In genomic region chr14:76784881-76785280, GRCh38 we compare ENCODE assay signal across 1 cellular context.
TF ChIP-seq lines count a peak whose summit lies in the region.

No MANE protein-coding gene starts in this region.

TF ChIP-seq in K562, 482 proteins besides CTCF, POLR2A, EP300 and RAD21 (continued from another document and continues in another):
- TF ChIP-seq, protein P1, sequence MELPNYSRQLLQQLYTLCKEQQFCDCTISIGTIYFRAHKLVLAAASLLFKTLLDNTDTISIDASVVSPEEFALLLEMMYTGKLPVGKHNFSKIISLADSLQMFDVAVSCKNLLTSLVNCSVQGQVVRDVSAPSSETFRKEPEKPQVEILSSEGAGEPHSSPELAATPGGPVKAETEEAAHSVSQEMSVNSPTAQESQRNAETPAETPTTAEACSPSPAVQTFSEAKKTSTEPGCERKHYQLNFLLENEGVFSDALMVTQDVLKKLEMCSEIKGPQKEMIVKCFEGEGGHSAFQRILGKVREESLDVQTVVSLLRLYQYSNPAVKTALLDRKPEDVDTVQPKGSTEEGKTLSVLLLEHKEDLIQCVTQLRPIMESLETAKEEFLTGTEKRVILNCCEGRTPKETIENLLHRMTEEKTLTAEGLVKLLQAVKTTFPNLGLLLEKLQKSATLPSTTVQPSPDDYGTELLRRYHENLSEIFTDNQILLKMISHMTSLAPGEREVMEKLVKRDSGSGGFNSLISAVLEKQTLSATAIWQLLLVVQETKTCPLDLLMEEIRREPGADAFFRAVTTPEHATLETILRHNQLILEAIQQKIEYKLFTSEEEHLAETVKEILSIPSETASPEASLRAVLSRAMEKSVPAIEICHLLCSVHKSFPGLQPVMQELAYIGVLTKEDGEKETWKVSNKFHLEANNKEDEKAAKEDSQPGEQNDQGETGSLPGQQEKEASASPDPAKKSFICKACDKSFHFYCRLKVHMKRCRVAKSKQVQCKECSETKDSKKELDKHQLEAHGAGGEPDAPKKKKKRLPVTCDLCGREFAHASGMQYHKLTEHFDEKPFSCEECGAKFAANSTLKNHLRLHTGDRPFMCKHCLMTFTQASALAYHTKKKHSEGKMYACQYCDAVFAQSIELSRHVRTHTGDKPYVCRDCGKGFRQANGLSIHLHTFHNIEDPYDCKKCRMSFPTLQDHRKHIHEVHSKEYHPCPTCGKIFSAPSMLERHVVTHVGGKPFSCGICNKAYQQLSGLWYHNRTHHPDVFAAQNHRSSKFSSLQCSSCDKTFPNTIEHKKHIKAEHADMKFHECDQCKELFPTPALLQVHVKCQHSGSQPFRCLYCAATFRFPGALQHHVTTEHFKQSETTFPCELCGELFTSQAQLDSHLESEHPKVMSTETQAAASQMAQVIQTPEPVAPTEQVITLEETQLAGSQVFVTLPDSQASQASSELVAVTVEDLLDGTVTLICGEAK (IDR thresholded peaks at IDR 0.05) = no peak
- TF ChIP-seq, protein P1 (CRISPR knock-in tag; IDR thresholded peaks at IDR 0.05) = no peak
- TF ChIP-seq BCL6 (CRISPR knock-in tag; IDR thresholded peaks at IDR 0.05) = no peak
- TF ChIP-seq EGR1 (conservative IDR thresholded peaks at IDR 0.05) = no peak
- no peak for TF ChIP-seq NKRF (IDR thresholded peaks at IDR 0.05; ENCODE audit: borderline replicate concordance)
- peak; percentile 83 for TF ChIP-seq SMC3 (conservative IDR thresholded peaks at IDR 0.05; ENCODE audit: insufficient read depth, low read depth, low read length)
- no peak for TF ChIP-seq HEY1 (CRISPR knock-in tag; IDR thresholded peaks at IDR 0.05; ENCODE audit: borderline replicate concordance)
- TF ChIP-seq, protein P2, sequence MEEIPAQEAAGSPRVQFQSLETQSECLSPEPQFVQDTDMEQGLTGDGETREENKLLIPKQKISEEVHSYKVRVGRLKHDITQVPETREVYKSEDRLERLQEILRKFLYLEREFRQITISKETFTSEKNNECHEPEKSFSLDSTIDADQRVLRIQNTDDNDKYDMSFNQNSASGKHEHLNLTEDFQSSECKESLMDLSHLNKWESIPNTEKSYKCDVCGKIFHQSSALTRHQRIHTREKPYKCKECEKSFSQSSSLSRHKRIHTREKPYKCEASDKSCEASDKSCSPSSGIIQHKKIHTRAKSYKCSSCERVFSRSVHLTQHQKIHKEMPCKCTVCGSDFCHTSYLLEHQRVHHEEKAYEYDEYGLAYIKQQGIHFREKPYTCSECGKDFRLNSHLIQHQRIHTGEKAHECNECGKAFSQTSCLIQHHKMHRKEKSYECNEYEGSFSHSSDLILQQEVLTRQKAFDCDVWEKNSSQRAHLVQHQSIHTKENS (CRISPR knock-in tag; IDR thresholded peaks at IDR 0.05) = no peak
- no peak for TF ChIP-seq PTBP1 (IDR thresholded peaks at IDR 0.05; ENCODE audit: low read depth, low read length)
- no peak for TF ChIP-seq ZNF436 (CRISPR knock-in tag; IDR thresholded peaks at IDR 0.05)
- TF ChIP-seq EHMT2 (IDR thresholded peaks at IDR 0.05) = no peak
- TF ChIP-seq DNMT1 (IDR thresholded peaks at IDR 0.05) = no peak
- no peak for TF ChIP-seq MTA2 (IDR thresholded peaks at IDR 0.05; ENCODE audit: low read depth)
- no peak for TF ChIP-seq BDP1 (IDR thresholded peaks at IDR 0.05; ENCODE audit: insufficient read depth, insufficient read length)
- TF ChIP-seq ELF4 (CRISPR knock-in tag; IDR thresholded peaks at IDR 0.05) = no peak
- TF ChIP-seq NFRKB (IDR thresholded peaks at IDR 0.05; ENCODE audit: low read depth) = no peak
- TF ChIP-seq PRPF4 (IDR thresholded peaks at IDR 0.05; ENCODE audit: insufficient read depth, low read depth, low read length, poor library complexity, severe bottlenecking) = no peak
- peak in 1 of 2 experiments; percentile 74; a peak in 1 of 4 replicates for TF ChIP-seq RCOR1 (IDR thresholded peaks at IDR 0.05; ENCODE audit: borderline replicate concordance in 1 of 2, low read depth in 2 of 2, low read length in 2 of 2)
- no peak for TF ChIP-seq SMARCB1 (IDR thresholded peaks at IDR 0.05; ENCODE audit: insufficient read length, low read depth)
- no peak for TF ChIP-seq CREM (IDR thresholded peaks at IDR 0.05; ENCODE audit: low read depth)
- TF ChIP-seq MEIS2 (IDR thresholded peaks at IDR 0.05; ENCODE audit: partially characterized antibody) = no peak
- TF ChIP-seq POLR2AphosphoS5 (IDR thresholded peaks at IDR 0.05; ENCODE audit: control insufficient read depth, insufficient read depth, low read depth, low read length) = no peak
- peak; percentile 43; the same call in 1 of the 2 replicates for TF ChIP-seq VEZF1 (CRISPR knock-in tag; IDR thresholded peaks at IDR 0.05)
- TF ChIP-seq MECOM (CRISPR knock-in tag; IDR thresholded peaks at IDR 0.05) = no peak
- no peak for TF ChIP-seq SRSF9 (IDR thresholded peaks at IDR 0.05; ENCODE audit: borderline replicate concordance, low read depth, low read length)
- TF ChIP-seq BCLAF1 (IDR thresholded peaks at IDR 0.05; ENCODE audit: borderline replicate concordance in 1 of 2, control insufficient read depth in 1 of 2, low read depth in 2 of 2, low read length in 1 of 2) = no peak
- TF ChIP-seq ZFPM2 (CRISPR knock-in tag; IDR thresholded peaks at IDR 0.05) = no peak
- TF ChIP-seq MAZ (CRISPR knock-in tag; conservative IDR thresholded peaks at IDR 0.05 in 1 of 2, IDR thresholded peaks at IDR 0.05 in 1 of 2) = peak; percentile 69 to 92
- peak; percentile 74 for TF ChIP-seq XRCC5 (IDR thresholded peaks at IDR 0.05; ENCODE audit: low read depth, low read length)
- TF ChIP-seq, protein P3, sequence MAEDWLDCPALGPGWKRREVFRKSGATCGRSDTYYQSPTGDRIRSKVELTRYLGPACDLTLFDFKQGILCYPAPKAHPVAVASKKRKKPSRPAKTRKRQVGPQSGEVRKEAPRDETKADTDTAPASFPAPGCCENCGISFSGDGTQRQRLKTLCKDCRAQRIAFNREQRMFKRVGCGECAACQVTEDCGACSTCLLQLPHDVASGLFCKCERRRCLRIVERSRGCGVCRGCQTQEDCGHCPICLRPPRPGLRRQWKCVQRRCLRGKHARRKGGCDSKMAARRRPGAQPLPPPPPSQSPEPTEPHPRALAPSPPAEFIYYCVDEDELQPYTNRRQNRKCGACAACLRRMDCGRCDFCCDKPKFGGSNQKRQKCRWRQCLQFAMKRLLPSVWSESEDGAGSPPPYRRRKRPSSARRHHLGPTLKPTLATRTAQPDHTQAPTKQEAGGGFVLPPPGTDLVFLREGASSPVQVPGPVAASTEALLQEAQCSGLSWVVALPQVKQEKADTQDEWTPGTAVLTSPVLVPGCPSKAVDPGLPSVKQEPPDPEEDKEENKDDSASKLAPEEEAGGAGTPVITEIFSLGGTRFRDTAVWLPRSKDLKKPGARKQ (CRISPR knock-in tag; IDR thresholded peaks at IDR 0.05) = no peak
- TF ChIP-seq, protein P4, sequence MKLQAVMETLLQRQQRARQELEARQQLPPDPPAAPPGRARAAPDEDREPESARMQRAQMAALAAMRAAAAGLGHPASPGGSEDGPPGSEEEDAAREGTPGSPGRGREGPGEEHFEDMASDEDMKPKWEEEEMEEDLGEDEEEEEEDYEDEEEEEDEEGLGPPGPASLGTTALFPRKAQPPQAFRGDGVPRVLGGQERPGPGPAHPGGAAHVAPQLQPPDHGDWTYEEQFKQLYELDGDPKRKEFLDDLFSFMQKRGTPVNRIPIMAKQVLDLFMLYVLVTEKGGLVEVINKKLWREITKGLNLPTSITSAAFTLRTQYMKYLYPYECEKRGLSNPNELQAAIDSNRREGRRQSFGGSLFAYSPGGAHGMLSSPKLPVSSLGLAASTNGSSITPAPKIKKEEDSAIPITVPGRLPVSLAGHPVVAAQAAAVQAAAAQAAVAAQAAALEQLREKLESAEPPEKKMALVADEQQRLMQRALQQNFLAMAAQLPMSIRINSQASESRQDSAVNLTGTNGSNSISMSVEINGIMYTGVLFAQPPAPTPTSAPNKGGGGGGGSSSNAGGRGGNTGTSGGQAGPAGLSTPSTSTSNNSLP (IDR thresholded peaks at IDR 0.05; ENCODE audit: borderline replicate concordance, low read depth, low read length) = no peak
- TF ChIP-seq ZBTB12 (CRISPR knock-in tag; IDR thresholded peaks at IDR 0.05) = no peak
- TF ChIP-seq MXI1 (IDR thresholded peaks at IDR 0.05; ENCODE audit: low read depth, low read length) = no peak
- TF ChIP-seq MEF2D (tag; conservative IDR thresholded peaks at IDR 0.05; ENCODE audit: low read depth) = no peak
